17 cellular contexts compared by ENCODE assay signal in genomic region chr13:102395939-102396338, GRCh38.
"Had no signal": no experiment of that assay in that cellular context is flagged by ENCODE, and none has a peak within 500 bp of the region (broad histone marks: within the 10 kb centered on the region; RNA-seq: fewer than 3 reads in every experiment).

No MANE protein-coding gene starts in this region.

- H3K9ac ChIP-seq: neural progenitor cell had no signal

- ATAC-seq: left ventricle myocardium superior, T-helper 17 cell had no signal

- H3K27ac ChIP-seq: epithelial cell of prostate, neural progenitor cell, ovary, spleen, WERI-Rb-1 had no signal

- H3K36me3 ChIP-seq: ascending aorta, neural progenitor cell, ovary, sigmoid colon, spleen, stomach, WERI-Rb-1 had no signal

- H3K27me3 ChIP-seq: ascending aorta, ovary, testis had no signal

- H2AFZ ChIP-seq: neural progenitor cell had no signal

- H3K9me3 ChIP-seq: ascending aorta, ovary, sigmoid colon, spleen, stomach, testis had no signal

- DNase-seq: activated CD4-positive, alpha-beta T cell treated with anti-CD3 and anti-CD28 coated beads, Interleukin-2, amount 50 U/mL, for 1 hour; activated gamma-delta T cell treated with Interleukin-2 at 50 U/mL for 16 hours; dermis blood vessel endothelial cell; foreskin melanocyte; kidney glomerular epithelial cell; left ventricle myocardium superior; mesenchymal stem cell; ovary; sigmoid colon; spleen; stomach; T-helper 17 cell; testis; WERI-Rb-1 had no signal

- H3K4me3 ChIP-seq: ovary had no signal
